ENCODE assay signal across 1 cellular context in genomic region chr14:60247994-60248696, GRCh38.
A peak's percentile ranks its signal among the peaks of the same experiment; 100 is the strongest.
TF ChIP-seq lines count a peak whose summit lies in the region.

No MANE protein-coding gene starts in this region.

TF ChIP-seq in K562, 482 proteins besides CTCF, POLR2A, EP300 and RAD21 (continued from another document and continues in another):
- TF ChIP-seq, protein P1, sequence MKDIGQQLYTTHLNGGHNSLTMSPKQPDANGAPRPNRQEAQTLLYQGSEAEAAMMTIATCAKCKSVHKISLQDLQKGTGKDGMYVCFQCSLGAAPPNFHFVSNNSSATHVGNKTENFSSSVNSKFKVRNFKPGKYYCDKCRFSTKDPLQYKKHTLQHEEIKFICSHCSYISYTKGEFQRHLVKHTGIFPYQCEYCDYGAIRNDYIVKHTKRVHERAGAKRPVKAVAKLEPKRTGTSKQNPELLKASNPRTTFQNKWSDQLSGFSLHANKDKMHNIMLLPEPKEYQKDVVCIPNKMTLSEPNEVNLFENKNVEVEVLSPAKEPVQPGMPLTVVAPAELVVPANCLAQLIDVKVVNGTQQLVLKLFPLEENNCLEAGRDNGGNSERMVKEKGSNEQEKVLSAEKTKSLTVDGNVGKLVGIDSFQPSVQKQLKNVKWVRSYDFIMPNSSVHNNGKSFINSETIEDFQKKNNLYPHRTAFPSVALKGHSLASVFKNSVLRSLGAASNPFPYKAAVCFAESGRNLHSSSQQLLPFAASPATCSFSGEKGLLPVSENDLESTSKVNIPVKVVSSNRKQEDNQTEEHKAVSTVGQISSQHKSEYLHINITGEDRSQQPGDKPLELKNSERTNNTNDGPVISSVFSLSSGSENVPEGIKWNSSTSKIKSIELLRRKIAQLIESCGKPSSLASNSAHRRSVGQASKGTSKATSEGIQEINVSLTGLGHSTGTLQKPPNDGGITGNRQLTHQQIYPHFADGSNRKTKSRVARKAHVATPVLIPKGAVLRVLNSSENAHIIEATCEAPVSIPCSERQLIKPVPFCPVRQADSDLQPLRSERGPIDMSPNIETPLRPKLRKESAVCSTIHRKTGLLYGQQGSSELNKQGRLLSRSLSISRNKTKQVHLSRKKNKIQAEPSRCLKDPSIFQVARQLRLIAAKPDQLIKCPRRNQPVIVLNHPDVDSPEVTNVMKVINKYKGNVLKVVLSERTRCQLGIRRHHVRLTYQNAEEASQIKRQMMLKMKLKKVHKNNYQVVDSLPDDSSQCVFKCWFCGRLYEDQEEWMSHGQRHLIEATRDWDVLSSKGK (CRISPR knock-in tag; IDR thresholded peaks at IDR 0.05), result no peak
- TF ChIP-seq TAF1 (IDR thresholded peaks at IDR 0.05; ENCODE audit: control insufficient read depth, extremely low read depth, insufficient read depth, low read length, severe bottlenecking) (peak; percentile 26), XRCC5 (IDR thresholded peaks at IDR 0.05; ENCODE audit: low read depth, low read length) (no peak), TOE1 (IDR thresholded peaks at IDR 0.05; ENCODE audit: borderline replicate concordance) (peak; percentile 37; the same call in 1 of the 2 replicates), TOE1 (CRISPR knock-in tag; IDR thresholded peaks at IDR 0.05; ENCODE audit: borderline replicate concordance, low read depth) (no peak), ZNF644 (tag; IDR thresholded peaks at IDR 0.05; ENCODE audit: low read depth) (no peak), SNIP1 (IDR thresholded peaks at IDR 0.05; ENCODE audit: low read depth) (no peak), TSC22D4 (tag; IDR thresholded peaks at IDR 0.05) (no peak), ZNF507 (tag; conservative IDR thresholded peaks at IDR 0.05) (no peak), ZNF165 (CRISPR knock-in tag; IDR thresholded peaks at IDR 0.05; ENCODE audit: borderline replicate concordance) (no peak), FOS (IDR thresholded peaks at IDR 0.05; ENCODE audit: extremely low read depth, insufficient read length) (peak; percentile 78), MYNN (IDR thresholded peaks at IDR 0.05) (no peak), MYNN (CRISPR knock-in tag; IDR thresholded peaks at IDR 0.05) (no peak), PCBP1 (IDR thresholded peaks at IDR 0.05; ENCODE audit: low read depth, low read length, poor library complexity, severe bottlenecking) (no peak), ZNF133 (CRISPR knock-in tag; IDR thresholded peaks at IDR 0.05) (no peak), ZNF431 (CRISPR knock-in tag; IDR thresholded peaks at IDR 0.05) (no peak), CHCHD3 (CRISPR knock-in tag; IDR thresholded peaks at IDR 0.05) (no peak), ZBTB43 (CRISPR knock-in tag; IDR thresholded peaks at IDR 0.05) (no peak), ZNF592 (IDR thresholded peaks at IDR 0.05) (peak; percentile 75), POU5F1 (IDR thresholded peaks at IDR 0.05; ENCODE audit: borderline replicate concordance, low read depth, low read length, partially characterized antibody) (no peak), HES1 (IDR thresholded peaks at IDR 0.05; ENCODE audit: low read depth) (no peak), NFATC3 (IDR thresholded peaks at IDR 0.05) (no peak), GTF2F1 (IDR thresholded peaks at IDR 0.05; ENCODE audit: low read depth, low read length) (no peak), HNRNPL (IDR thresholded peaks at IDR 0.05; ENCODE audit: low read depth, low read length) (no peak), ATF7 (IDR thresholded peaks at IDR 0.05) (peak; percentile 92), MEF2A (IDR thresholded peaks at IDR 0.05; ENCODE audit: control insufficient read depth, low read depth, low read length) (no peak), RFX1 (IDR thresholded peaks at IDR 0.05) (no peak), SRSF1 (IDR thresholded peaks at IDR 0.05; ENCODE audit: low read depth, low read length) (no peak), ELF2 (CRISPR knock-in tag; IDR thresholded peaks at IDR 0.05) (0 out of 2 replicates have a peak, but pooled peaks have one; percentile 19), NR1H2 (CRISPR knock-in tag; IDR thresholded peaks at IDR 0.05) (no peak), SRF (CRISPR knock-in tag; IDR thresholded peaks at IDR 0.05) (no peak), RCOR1 (IDR thresholded peaks at IDR 0.05; ENCODE audit: borderline replicate concordance in 1 of 2, low read depth in 2 of 2, low read length in 2 of 2) (0 out of 4 replicates have a peak, but pooled peaks of 1 of the 2 experiments have one; percentile 35), MXI1 (IDR thresholded peaks at IDR 0.05; ENCODE audit: low read depth, low read length) (no peak)
- TF ChIP-seq, protein P2, sequence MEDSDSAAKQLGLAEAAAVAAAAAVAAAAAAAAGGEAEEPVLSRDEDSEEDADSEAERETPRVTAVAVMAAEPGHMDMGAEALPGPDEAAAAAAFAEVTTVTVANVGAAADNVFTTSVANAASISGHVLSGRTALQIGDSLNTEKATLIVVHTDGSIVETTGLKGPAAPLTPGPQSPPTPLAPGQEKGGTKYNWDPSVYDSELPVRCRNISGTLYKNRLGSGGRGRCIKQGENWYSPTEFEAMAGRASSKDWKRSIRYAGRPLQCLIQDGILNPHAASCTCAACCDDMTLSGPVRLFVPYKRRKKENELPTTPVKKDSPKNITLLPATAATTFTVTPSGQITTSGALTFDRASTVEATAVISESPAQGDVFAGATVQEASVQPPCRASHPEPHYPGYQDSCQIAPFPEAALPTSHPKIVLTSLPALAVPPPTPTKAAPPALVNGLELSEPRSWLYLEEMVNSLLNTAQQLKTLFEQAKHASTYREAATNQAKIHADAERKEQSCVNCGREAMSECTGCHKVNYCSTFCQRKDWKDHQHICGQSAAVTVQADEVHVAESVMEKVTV (CRISPR knock-in tag; IDR thresholded peaks at IDR 0.05), result no peak
- TF ChIP-seq, protein P3, sequence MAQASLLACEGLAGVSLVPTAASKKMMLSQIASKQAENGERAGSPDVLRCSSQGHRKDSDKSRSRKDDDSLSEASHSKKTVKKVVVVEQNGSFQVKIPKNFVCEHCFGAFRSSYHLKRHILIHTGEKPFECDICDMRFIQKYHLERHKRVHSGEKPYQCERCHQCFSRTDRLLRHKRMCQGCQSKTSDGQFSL (CRISPR knock-in tag; IDR thresholded peaks at IDR 0.05), result no peak
- TF ChIP-seq, protein P3 (tag; IDR thresholded peaks at IDR 0.05), result no peak
- TF ChIP-seq, protein P4, sequence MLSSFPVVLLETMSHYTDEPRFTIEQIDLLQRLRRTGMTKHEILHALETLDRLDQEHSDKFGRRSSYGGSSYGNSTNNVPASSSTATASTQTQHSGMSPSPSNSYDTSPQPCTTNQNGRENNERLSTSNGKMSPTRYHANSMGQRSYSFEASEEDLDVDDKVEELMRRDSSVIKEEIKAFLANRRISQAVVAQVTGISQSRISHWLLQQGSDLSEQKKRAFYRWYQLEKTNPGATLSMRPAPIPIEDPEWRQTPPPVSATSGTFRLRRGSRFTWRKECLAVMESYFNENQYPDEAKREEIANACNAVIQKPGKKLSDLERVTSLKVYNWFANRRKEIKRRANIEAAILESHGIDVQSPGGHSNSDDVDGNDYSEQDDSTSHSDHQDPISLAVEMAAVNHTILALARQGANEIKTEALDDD (IDR thresholded peaks at IDR 0.05), result peak; percentile 62; the same call in 1 of the 2 replicates
- TF ChIP-seq, protein P5, sequence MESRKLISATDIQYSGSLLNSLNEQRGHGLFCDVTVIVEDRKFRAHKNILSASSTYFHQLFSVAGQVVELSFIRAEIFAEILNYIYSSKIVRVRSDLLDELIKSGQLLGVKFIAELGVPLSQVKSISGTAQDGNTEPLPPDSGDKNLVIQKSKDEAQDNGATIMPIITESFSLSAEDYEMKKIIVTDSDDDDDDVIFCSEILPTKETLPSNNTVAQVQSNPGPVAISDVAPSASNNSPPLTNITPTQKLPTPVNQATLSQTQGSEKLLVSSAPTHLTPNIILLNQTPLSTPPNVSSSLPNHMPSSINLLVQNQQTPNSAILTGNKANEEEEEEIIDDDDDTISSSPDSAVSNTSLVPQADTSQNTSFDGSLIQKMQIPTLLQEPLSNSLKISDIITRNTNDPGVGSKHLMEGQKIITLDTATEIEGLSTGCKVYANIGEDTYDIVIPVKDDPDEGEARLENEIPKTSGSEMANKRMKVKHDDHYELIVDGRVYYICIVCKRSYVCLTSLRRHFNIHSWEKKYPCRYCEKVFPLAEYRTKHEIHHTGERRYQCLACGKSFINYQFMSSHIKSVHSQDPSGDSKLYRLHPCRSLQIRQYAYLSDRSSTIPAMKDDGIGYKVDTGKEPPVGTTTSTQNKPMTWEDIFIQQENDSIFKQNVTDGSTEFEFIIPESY (CRISPR knock-in tag; IDR thresholded peaks at IDR 0.05), result no peak
- TF ChIP-seq, protein P6, sequence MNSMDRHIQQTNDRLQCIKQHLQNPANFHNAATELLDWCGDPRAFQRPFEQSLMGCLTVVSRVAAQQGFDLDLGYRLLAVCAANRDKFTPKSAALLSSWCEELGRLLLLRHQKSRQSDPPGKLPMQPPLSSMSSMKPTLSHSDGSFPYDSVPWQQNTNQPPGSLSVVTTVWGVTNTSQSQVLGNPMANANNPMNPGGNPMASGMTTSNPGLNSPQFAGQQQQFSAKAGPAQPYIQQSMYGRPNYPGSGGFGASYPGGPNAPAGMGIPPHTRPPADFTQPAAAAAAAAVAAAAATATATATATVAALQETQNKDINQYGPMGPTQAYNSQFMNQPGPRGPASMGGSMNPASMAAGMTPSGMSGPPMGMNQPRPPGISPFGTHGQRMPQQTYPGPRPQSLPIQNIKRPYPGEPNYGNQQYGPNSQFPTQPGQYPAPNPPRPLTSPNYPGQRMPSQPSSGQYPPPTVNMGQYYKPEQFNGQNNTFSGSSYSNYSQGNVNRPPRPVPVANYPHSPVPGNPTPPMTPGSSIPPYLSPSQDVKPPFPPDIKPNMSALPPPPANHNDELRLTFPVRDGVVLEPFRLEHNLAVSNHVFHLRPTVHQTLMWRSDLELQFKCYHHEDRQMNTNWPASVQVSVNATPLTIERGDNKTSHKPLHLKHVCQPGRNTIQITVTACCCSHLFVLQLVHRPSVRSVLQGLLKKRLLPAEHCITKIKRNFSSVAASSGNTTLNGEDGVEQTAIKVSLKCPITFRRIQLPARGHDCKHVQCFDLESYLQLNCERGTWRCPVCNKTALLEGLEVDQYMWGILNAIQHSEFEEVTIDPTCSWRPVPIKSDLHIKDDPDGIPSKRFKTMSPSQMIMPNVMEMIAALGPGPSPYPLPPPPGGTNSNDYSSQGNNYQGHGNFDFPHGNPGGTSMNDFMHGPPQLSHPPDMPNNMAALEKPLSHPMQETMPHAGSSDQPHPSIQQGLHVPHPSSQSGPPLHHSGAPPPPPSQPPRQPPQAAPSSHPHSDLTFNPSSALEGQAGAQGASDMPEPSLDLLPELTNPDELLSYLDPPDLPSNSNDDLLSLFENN (IDR thresholded peaks at IDR 0.05; ENCODE audit: low read depth in 2 of 2, low read length in 2 of 2), result no peak
